Comparison of ENCODE assay signal across 1 cellular context in the genomic region with DNA sequence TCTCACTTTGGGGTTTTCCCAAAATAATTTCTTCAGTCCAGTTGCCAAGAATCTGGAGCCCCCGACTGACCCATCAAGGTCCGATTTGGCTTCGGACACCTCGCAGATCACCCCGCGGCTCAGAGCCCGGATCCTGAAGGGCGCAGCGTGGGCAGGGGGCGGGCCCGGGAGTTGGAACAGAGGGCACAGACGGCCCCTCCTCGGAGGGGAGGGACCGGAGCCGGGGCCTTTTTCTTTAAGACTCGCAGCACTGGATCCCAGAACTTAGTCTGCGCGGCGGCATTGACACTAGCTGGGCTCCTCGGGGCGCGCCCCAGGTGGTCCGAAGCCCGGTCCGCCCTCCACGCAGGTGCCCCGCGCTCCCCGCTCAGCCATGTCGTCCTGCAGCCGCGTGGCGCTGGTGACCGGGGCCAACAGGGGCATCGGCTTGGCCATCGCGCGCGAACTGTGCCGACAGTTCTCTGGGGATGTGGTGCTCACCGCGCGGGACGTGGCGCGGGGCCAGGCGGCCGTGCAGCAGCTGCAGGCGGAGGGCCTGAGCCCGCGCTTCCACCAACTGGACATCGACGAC.
TF ChIP-seq lines count a peak whose summit lies in the region.

A gene (plus strand): TSS at position 260 of the 571 bp plus-strand sequence. CDS start 114 bp downstream, at position 374.

TF ChIP-seq in IMR-90, 13 proteins besides CTCF, POLR2A, EP300 and RAD21 (continued from another document):
- TF ChIP-seq, protein P1, sequence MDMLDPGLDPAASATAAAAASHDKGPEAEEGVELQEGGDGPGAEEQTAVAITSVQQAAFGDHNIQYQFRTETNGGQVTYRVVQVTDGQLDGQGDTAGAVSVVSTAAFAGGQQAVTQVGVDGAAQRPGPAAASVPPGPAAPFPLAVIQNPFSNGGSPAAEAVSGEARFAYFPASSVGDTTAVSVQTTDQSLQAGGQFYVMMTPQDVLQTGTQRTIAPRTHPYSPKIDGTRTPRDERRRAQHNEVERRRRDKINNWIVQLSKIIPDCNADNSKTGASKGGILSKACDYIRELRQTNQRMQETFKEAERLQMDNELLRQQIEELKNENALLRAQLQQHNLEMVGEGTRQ (IDR thresholded peaks at IDR 0.05; ENCODE audit: low read depth, low read length): no peak
- TF ChIP-seq RCOR1 (IDR thresholded peaks at IDR 0.05; ENCODE audit: insufficient replicate concordance, low read length): no peak
